8 cellular contexts compared by ENCODE assay signal in the genomic region with DNA sequence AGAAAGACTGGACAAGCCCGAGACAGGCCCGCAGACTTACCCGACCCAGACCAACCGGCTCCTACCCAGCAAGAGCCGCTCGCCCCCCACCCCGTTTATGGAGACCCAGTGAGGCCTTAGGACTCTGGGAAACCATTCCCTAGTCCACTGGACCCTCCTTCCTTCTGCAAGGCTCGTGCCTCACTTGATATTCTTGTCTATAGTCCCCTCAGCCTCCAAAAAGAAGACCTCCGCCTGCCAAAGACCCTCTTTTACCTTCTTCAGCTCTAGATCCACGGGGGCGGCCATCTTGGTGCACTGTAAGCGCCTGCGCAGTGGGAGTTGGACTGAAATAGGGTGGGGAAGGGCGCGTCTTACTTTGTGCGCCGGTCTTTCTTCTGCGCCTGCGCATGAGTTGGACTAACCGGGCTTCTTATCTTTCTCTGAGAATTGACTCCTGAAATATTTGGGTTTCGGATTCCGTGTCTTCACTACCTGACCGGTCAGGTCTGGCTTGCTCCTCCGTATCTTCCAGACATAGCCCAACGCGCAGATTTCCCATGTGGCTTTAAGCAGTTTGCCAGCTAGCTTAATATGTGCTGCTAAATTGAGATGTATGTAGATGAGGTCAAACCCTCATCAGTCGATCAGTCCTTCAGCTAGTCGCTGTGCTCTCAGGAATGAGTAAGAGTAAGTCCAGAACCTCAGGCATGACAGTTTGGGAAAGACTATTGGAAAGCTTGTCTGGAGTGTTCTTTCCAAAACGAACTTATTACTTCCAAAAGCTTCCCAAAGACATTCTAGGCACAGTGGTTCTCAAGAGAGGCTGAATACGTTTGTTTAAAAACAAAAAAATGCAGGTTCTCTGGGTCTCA.
DNase-seq lines count a peak whose midpoint lies in the region; TF ChIP-seq lines count a peak whose summit lies in the region.

A gene with protein sequence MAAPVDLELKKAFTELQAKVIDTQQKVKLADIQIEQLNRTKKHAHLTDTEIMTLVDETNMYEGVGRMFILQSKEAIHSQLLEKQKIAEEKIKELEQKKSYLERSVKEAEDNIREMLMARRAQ (minus strand): TSS at position 316 of the 854 bp plus-strand sequence. CDS start 28 bp downstream, at position 288.

- H3K9me3 Mint-ChIP-seq in activated naive CD4-positive, alpha-beta T cell treated with anti-CD3 and anti-CD28 coated beads, Interleukin-2, amount 10 ng/mL, durations not matched to agents 7 days and 5 days = no peaks in the 10 kb centered on the region

- H3K36me3 Mint-ChIP-seq in activated naive CD4-positive, alpha-beta T cell treated with anti-CD3 and anti-CD28 coated beads, Interleukin-2, amount 10 ng/mL, durations not matched to agents 7 days and 5 days = peaks cover 19% of the 10 kb centered on the region

- CTCF ChIA-PET in HEK293T (lab: Yijun Ruan, JAX) = interaction anchor here (1.0 to 1.3 kb wide), 2 partner anchors 56 to 58 kb away, joined by 3 read pairs; no protein-coding TSS in a partner anchor
- CTCF ChIA-PET in activated naive CD4-positive, alpha-beta T cell treated with anti-CD3 and anti-CD28 coated beads, Interleukin-2, amount 10 ng/mL, durations not matched to agents 7 days and 5 days (lab: Charles Lee) = interaction anchor here (1.4 to 2.6 kb wide), 3 partner anchors 42 to 58 kb away, joined by 3 to 10 read pairs (median 8); no protein-coding TSS in a partner anchor

- H3K9me3 ChIP-seq in SK-N-MC (ENCODE audit: low read depth, low read length) = no peaks in the 10 kb centered on the region

- peak; percentile 65 for DNase-seq in GF-D8 (lab: John Stamatoyannopoulos, UW)
- DNase-seq in HEK293T (ENCODE audit: extremely low spot score) = peak; percentile 97
- peak; percentile 93 for DNase-seq in NB4 (ENCODE audit: low read depth)
- peak; percentile 86 for DNase-seq in SK-N-MC (ENCODE audit: low read depth, low spot score)
- DNase-seq in activated naive CD4-positive, alpha-beta T cell treated with anti-CD3 and anti-CD28 coated beads, Interleukin-2, amount 10 ng/mL, durations not matched to agents 7 days and 5 days = peak; percentile 95
- peak; percentile 97 for DNase-seq in germinal center (ENCODE audit: low spot score)
- DNase-seq in non-pigmented ciliary epithelial cell (ENCODE audit: low read depth) = peak; percentile 81
- peak; percentile 98 for DNase-seq in superior temporal gyrus (ENCODE audit: extremely low spot score)

- H3K27me3 Mint-ChIP-seq in activated naive CD4-positive, alpha-beta T cell treated with anti-CD3 and anti-CD28 coated beads, Interleukin-2, amount 10 ng/mL, durations not matched to agents 7 days and 5 days = peaks cover 18% of the 10 kb centered on the region

- H3K9ac ChIP-seq in SK-N-MC (ENCODE audit: insufficient read length) = peak within 1 kb of the TSS; percentile 95

- H3K27ac Mint-ChIP-seq in activated naive CD4-positive, alpha-beta T cell treated with anti-CD3 and anti-CD28 coated beads, Interleukin-2, amount 10 ng/mL, durations not matched to agents 7 days and 5 days = peak within 1 kb of the TSS; percentile 91

- TF ChIP-seq POLR2A in NB4 (IDR thresholded peaks at IDR 0.05; ENCODE audit: extremely low read depth, insufficient read length) = peak; percentile 68

- H3K4me1 Mint-ChIP-seq in activated naive CD4-positive, alpha-beta T cell treated with anti-CD3 and anti-CD28 coated beads, Interleukin-2, amount 10 ng/mL, durations not matched to agents 7 days and 5 days = peaks cover 36% of the 10 kb centered on the region

- H3K4me3 Mint-ChIP-seq in activated naive CD4-positive, alpha-beta T cell treated with anti-CD3 and anti-CD28 coated beads, Interleukin-2, amount 10 ng/mL, durations not matched to agents 7 days and 5 days = peak within 1 kb of the TSS; percentile 98

- POLR2A ChIA-PET in HEK293T (lab: Yijun Ruan, JAX) = interaction anchor here (0.5 to 3.3 kb wide), 25 partner anchors 8 to 128 kb away, joined by 3 to 43 read pairs (median 4); partner anchors contain the start of genes CYSTM1 and HBEGF

- H3K4me3 ChIP-seq in NB4 (ENCODE audit: low read depth, low read length) (peak within 1 kb of the TSS; percentile 99), SK-N-MC (peak within 1 kb of the TSS; percentile 91)

- H3K36me3 ChIP-seq in SK-N-MC (ENCODE audit: insufficient read depth, low read length) = peaks cover 20% of the 10 kb centered on the region; the same call in 1 of the 2 replicates

- peak within 1 kb of the TSS; percentile 73 for H3K27ac ChIP-seq in SK-N-MC

- no peak for TF ChIP-seq CTCF in NB4 (IDR thresholded peaks at IDR 0.05; ENCODE audit: low read depth, low read length)

TF ChIP-seq in HEK293T, 16 proteins besides CTCF, POLR2A, EP300 and RAD21:
- TF ChIP-seq SUZ12 (IDR thresholded peaks at IDR 0.05) (no peak), FOXM1 (IDR thresholded peaks at IDR 0.05; ENCODE audit: borderline replicate concordance) (peak; percentile 88), PKNOX1 (IDR thresholded peaks at IDR 0.05) (peak; percentile 10; the same call in 1 of the 2 replicates), ELF4 (IDR thresholded peaks at IDR 0.05) (no peak)

Comparison
In these comparisons a context has a peak if more than half of its experiments do, and no peak if none do; other contexts are left out.
1. Peak in every context shown above with its lines: DNase-seq, H3K4me3 ChIP-seq and H3K27ac ChIP-seq.